12 cellular contexts compared by ENCODE assay signal in the genomic region with DNA sequence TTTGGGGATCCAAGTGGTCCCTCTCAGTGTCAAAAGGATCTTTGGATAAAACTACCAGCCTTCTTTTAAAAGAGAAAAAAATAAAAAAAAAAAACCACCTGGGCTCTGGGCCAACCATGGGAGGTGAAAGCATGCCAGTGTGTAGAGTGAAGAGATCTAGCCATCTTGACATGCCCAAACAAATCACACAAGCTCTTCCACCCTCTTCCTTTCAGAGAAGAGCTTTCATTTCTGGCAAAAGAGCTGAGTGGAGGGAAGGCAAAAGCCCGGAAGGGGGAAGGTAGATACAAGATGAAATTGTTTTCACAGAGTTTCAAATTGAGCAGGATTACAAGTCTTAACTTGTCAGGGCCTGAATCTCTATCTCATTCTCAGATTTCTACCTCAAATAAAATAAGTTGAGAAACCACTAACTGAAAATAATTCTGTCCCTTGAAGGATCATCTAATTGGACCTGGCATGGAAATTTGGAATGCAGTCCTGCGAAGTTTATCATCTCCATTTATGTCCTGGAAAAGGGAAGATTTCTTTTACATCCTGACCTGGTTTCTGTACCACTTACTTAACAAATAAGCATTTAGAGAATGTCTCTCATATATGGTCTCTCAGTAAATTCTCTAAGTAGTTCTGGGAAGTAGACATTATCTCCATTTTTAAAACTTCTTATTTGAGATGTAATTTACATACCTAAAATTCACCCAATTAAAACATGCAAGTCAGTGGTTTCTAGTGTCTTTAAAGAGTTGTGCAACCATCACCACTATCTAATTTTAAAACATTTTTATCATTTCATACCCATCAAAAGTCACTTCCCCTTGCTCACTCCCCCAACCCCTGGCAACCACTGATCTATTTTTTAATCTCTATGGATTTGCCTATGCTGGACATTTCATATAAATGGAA.
A peak's percentile ranks its signal among the peaks of the same experiment; 100 is the strongest.
DNase-seq lines count a peak whose midpoint lies in the region; ATAC-seq and TF ChIP-seq lines count a peak whose summit lies in the region.
"Had no signal": no experiment of that assay in that cellular context is flagged by ENCODE, and none has a peak within 500 bp of the region (broad histone marks: within the 10 kb centered on the region; RNA-seq: fewer than 3 reads in every experiment).

No MANE protein-coding gene starts in this region.

- H3K27ac ChIP-seq in HCT116 (ENCODE audit: low read depth, low read length) (peak overlapping the region; percentile 33; the same call in 1 of the 2 replicates), smooth muscle cell (ENCODE audit: low read depth) (peak overlapping the region; percentile 68)
- H3K27ac ChIP-seq: WERI-Rb-1 had no signal

- H3K4me1 ChIP-seq in HCT116 (ENCODE audit: control insufficient read depth in 1 of 2, insufficient read depth in 2 of 2, low read length in 2 of 2), result peaks cover 9 to 13% of the 10 kb centered on the region in 2 experiments; a peak in 3 of 4 replicates
- peaks cover 8% of the 10 kb centered on the region for H3K4me1 ChIP-seq in smooth muscle cell (ENCODE audit: low read depth)

- H4K20me1 ChIP-seq in HCT116 (ENCODE audit: insufficient read depth) (no peaks in the 10 kb centered on the region), smooth muscle cell (ENCODE audit: low read depth) (no peaks in the 10 kb centered on the region)

- H3F3A ChIP-seq in smooth muscle cell (ENCODE audit: low read depth), result no peaks in the 10 kb centered on the region

- TF ChIP-seq POLR2A in HCT116 (IDR thresholded peaks at IDR 0.05; ENCODE audit: borderline replicate concordance, extremely low read depth, insufficient read depth, insufficient read length), result no peak

- DNase-seq in HCT116 (ENCODE audit: low read depth, low spot score), result no peak
- DNase-seq in NCI-H2171 treated with DMSO at 0.1 percent for 48 hours (lab: John Stamatoyannopoulos, UW), result peak; percentile 97
- DNase-seq in epidermal melanocyte (ENCODE audit: insufficient read length, low spot score), result peak; percentile 28
- DNase-seq in smooth muscle cell (lab: John Stamatoyannopoulos, UW; ENCODE audit: unreplicated experiment), result no peak
- DNase-seq in A172 (ENCODE audit: low spot score), result no peak
- DNase-seq in NK-92 (lab: John Stamatoyannopoulos, UW; ENCODE audit: unreplicated experiment), result no peak
- DNase-seq: activated naive CD8-positive, alpha-beta T cell treated with anti-CD3 and anti-CD28 coated beads for 36 hours; GF-D8; glutamatergic neuron; naive thymus-derived CD8-positive, alpha-beta T cell; WERI-Rb-1 had no signal

- H3K27me3 ChIP-seq in HCT116 (ENCODE audit: insufficient read depth, low read length) (no peaks in the 10 kb centered on the region), smooth muscle cell (ENCODE audit: low read depth) (no peaks in the 10 kb centered on the region)

- H3K4me3 ChIP-seq in HCT116 (replicated peaks in 1 of 2; ENCODE audit: low read depth in 1 of 2, low read length in 2 of 2) (no peak overlapping the region), smooth muscle cell (no peak overlapping the region)

- ATAC-seq in HCT116 (0 out of 2 replicates have a peak, but pooled peaks have one; percentile 17), HG03280 (IDR thresholded peaks at IDR 0.05; ENCODE audit: unreplicated experiment) (no peak)
- ATAC-seq: naive thymus-derived CD8-positive, alpha-beta T cell had no signal

- no peaks in the 10 kb centered on the region for H3K9me2 ChIP-seq in HCT116 (ENCODE audit: insufficient read depth)

- BruUV-seq in HCT116 (replicated peaks; lab: Mats Ljungman, UMichigan), result no TSS peak

- no peak for TF ChIP-seq RAD21 in HCT116 (IDR thresholded peaks at IDR 0.05; ENCODE audit: low read depth)

- H3K9ac ChIP-seq in HCT116 (ENCODE audit: low read length) (no peak overlapping the region), smooth muscle cell (ENCODE audit: low read depth) (no peak overlapping the region)

- no peak overlapping the region for H2AFZ ChIP-seq in HCT116 (ENCODE audit: low read depth, low read length, poor library complexity, severe bottlenecking)
- H2AFZ ChIP-seq in smooth muscle cell (ENCODE audit: low read depth), result no peak overlapping the region

- CTCF ChIA-PET in HCT116 (lab: Charles Lee), result no interaction called here

- RAD21 ChIA-PET in HCT116 (lab: Charles Lee; ENCODE audit: low non-redundant PET in 1 of 2, low total read pairs in 2 of 2, uncharacterized antibody in 2 of 2, unreplicated experiment in 2 of 2), result no interaction called here

- POLR2A ChIA-PET in HCT116 (lab: Charles Lee), result no interaction called here

- H3K79me2 ChIP-seq in HCT116 (ENCODE audit: insufficient read depth, low read length) (no peaks in the 10 kb centered on the region), smooth muscle cell (ENCODE audit: low read depth) (no peaks in the 10 kb centered on the region)

- TF ChIP-seq CTCF in HCT116 (IDR thresholded peaks at IDR 0.05 in 2 of 3, conservative IDR thresholded peaks at IDR 0.05 in 1 of 3; ENCODE audit: borderline replicate concordance in 1 of 3, insufficient read depth in 1 of 3, low read depth in 2 of 3, low read length in 2 of 3), result no peak
- no peak for TF ChIP-seq CTCF in smooth muscle cell (IDR thresholded peaks at IDR 0.05; ENCODE audit: borderline replicate concordance, insufficient read depth, poor library complexity, severe bottlenecking)

- no peaks in the 10 kb centered on the region for H3K36me3 ChIP-seq in HCT116 (ENCODE audit: control insufficient read depth in 1 of 2, insufficient read depth in 2 of 2, low read length in 2 of 2)
- no peaks in the 10 kb centered on the region for H3K36me3 ChIP-seq in smooth muscle cell (ENCODE audit: low read depth)
- H3K36me3 ChIP-seq: WERI-Rb-1 had no signal

- intact Hi-C loops in HCT116 (cut with micrococcal nuclease), result no loop called here

- WGBS in smooth muscle cell (ENCODE audit: low lambda C conversion rate), result 70% methylated on average over 2 of the region's 2 CpGs

- no peaks in the 10 kb centered on the region for H3K9me3 ChIP-seq in HCT116 (ENCODE audit: control insufficient read depth in 1 of 2, insufficient read depth in 1 of 2, low read depth in 1 of 2, low read length in 2 of 2)
- no peaks in the 10 kb centered on the region for H3K9me3 ChIP-seq in smooth muscle cell (replicated peaks; ENCODE audit: low read depth)

- H3K4me2 ChIP-seq in HCT116 (ENCODE audit: low read length) (peak overlapping the region; percentile 8; the same call in 1 of the 2 replicates), smooth muscle cell (peak overlapping the region; percentile 15)

TF ChIP-seq in HCT116, 20 proteins besides CTCF, POLR2A, EP300 and RAD21 (continues in another document):
- TF ChIP-seq ELF1 (IDR thresholded peaks at IDR 0.05; ENCODE audit: borderline replicate concordance, low read depth) (no peak), CEBPB (IDR thresholded peaks at IDR 0.05; ENCODE audit: low read depth) (no peak), POLR2AphosphoS5 (IDR thresholded peaks at IDR 0.05; ENCODE audit: low read depth, low read length) (no peak), CBX3 (IDR thresholded peaks at IDR 0.05; ENCODE audit: low read depth) (no peak), SP1 (IDR thresholded peaks at IDR 0.05; ENCODE audit: low read depth) (no peak), TCF7L2 (IDR thresholded peaks at IDR 0.05; ENCODE audit: borderline replicate concordance, extremely low read depth, insufficient read depth, insufficient read length) (no peak), ZNF274 (IDR thresholded peaks at IDR 0.05; ENCODE audit: low read depth, low read length) (no peak), ZFX (IDR thresholded peaks at IDR 0.05) (no peak)
- TF ChIP-seq, protein P1, sequence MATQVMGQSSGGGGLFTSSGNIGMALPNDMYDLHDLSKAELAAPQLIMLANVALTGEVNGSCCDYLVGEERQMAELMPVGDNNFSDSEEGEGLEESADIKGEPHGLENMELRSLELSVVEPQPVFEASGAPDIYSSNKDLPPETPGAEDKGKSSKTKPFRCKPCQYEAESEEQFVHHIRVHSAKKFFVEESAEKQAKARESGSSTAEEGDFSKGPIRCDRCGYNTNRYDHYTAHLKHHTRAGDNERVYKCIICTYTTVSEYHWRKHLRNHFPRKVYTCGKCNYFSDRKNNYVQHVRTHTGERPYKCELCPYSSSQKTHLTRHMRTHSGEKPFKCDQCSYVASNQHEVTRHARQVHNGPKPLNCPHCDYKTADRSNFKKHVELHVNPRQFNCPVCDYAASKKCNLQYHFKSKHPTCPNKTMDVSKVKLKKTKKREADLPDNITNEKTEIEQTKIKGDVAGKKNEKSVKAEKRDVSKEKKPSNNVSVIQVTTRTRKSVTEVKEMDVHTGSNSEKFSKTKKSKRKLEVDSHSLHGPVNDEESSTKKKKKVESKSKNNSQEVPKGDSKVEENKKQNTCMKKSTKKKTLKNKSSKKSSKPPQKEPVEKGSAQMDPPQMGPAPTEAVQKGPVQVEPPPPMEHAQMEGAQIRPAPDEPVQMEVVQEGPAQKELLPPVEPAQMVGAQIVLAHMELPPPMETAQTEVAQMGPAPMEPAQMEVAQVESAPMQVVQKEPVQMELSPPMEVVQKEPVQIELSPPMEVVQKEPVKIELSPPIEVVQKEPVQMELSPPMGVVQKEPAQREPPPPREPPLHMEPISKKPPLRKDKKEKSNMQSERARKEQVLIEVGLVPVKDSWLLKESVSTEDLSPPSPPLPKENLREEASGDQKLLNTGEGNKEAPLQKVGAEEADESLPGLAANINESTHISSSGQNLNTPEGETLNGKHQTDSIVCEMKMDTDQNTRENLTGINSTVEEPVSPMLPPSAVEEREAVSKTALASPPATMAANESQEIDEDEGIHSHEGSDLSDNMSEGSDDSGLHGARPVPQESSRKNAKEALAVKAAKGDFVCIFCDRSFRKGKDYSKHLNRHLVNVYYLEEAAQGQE (IDR thresholded peaks at IDR 0.05; ENCODE audit: low read depth), result no peak
- TF ChIP-seq, protein P2, sequence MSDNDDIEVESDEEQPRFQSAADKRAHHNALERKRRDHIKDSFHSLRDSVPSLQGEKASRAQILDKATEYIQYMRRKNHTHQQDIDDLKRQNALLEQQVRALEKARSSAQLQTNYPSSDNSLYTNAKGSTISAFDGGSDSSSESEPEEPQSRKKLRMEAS (IDR thresholded peaks at IDR 0.05), result no peak
- TF ChIP-seq, protein P3, sequence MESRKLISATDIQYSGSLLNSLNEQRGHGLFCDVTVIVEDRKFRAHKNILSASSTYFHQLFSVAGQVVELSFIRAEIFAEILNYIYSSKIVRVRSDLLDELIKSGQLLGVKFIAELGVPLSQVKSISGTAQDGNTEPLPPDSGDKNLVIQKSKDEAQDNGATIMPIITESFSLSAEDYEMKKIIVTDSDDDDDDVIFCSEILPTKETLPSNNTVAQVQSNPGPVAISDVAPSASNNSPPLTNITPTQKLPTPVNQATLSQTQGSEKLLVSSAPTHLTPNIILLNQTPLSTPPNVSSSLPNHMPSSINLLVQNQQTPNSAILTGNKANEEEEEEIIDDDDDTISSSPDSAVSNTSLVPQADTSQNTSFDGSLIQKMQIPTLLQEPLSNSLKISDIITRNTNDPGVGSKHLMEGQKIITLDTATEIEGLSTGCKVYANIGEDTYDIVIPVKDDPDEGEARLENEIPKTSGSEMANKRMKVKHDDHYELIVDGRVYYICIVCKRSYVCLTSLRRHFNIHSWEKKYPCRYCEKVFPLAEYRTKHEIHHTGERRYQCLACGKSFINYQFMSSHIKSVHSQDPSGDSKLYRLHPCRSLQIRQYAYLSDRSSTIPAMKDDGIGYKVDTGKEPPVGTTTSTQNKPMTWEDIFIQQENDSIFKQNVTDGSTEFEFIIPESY (IDR thresholded peaks at IDR 0.05; ENCODE audit: extremely low read depth, insufficient replicate concordance, low read length), result no peak

Comparison
In these comparisons a context has a peak if more than half of its experiments do, and no peak if none do; other contexts are left out.
1. DNase-seq: peak in NCI-H2171 treated with DMSO at 0.1 percent for 48 hours (single experiment) and epidermal melanocyte (single experiment); none in HCT116 (single experiment), smooth muscle cell (single experiment), A172 (single experiment) and NK-92 (single experiment).